21 cellular contexts compared by ENCODE assay signal in genomic region chr3:25548836-25549235, GRCh38.
"Had no signal": no experiment of that assay in that cellular context is flagged by ENCODE, and none has a peak within 500 bp of the region (broad histone marks: within the 10 kb centered on the region; RNA-seq: fewer than 3 reads in every experiment).

No MANE protein-coding gene starts in this region.

- H3K4me1 ChIP-seq: body of pancreas, spleen, stomach, testis, upper lobe of right lung had no signal

- H3K4me3 ChIP-seq: adrenal gland, body of pancreas, spleen, stomach, testis, upper lobe of right lung had no signal

- DNase-seq: activated CD4-positive, alpha-beta memory T cell treated with anti-CD3 and anti-CD28 coated beads for 36 hours; activated CD8-positive, alpha-beta memory T cell treated with anti-CD3 and anti-CD28 coated beads, Interleukin-2, amount 10 ng/mL, durations not matched to agents 7 days and 5 days; activated effector memory CD4-positive, alpha-beta T cell treated with Interleukin-2 at 50 U/mL for 16 hours; activated T-cell treated with anti-CD3 and anti-CD28 coated beads, Interleukin-2, amount 50 U/mL, for 4 hours; adrenal gland; body of pancreas; cortex of kidney; effector CD8-positive, alpha-beta T cell; hypothalamus; mesendoderm; occipital lobe; spleen; stomach; testis; upper lobe of right lung had no signal

- H3K36me3 ChIP-seq: adrenal gland, spleen, stomach, upper lobe of right lung had no signal

- H3K9me3 ChIP-seq: adrenal gland, body of pancreas, spleen, stomach, testis, upper lobe of right lung had no signal

- H3K27ac ChIP-seq: adrenal gland, body of pancreas, spleen, stomach, testis, upper lobe of right lung, VCaP had no signal

- H3K4me1 Mint-ChIP-seq: activated CD8-positive, alpha-beta memory T cell treated with anti-CD3 and anti-CD28 coated beads, Interleukin-2, amount 10 ng/mL, durations not matched to agents 7 days and 5 days; activated naive CD4-positive, alpha-beta T cell treated with anti-CD3 and anti-CD28 coated beads, Interleukin-2, amount 50 U/mL, for 24 hours; central memory CD8-positive, alpha-beta T cell had no signal

- H3K27ac Mint-ChIP-seq: activated CD4-positive, alpha-beta memory T cell treated with anti-CD3 and anti-CD28 coated beads for 36 hours; activated CD8-positive, alpha-beta memory T cell treated with anti-CD3 and anti-CD28 coated beads, Interleukin-2, amount 10 ng/mL, durations not matched to agents 7 days and 5 days; activated naive CD4-positive, alpha-beta T cell treated with anti-CD3 and anti-CD28 coated beads, Interleukin-2, amount 50 U/mL, for 24 hours; natural killer cell treated with Interleukin-12 subunit alpha and Interleukin-12 subunit beta and Interleukin-15 and Interleukin-18, amount 100 ng/mL, for 72 hours had no signal

- H3K9me3 Mint-ChIP-seq: activated CD4-positive, alpha-beta memory T cell treated with anti-CD3 and anti-CD28 coated beads for 36 hours; activated naive CD4-positive, alpha-beta T cell treated with anti-CD3 and anti-CD28 coated beads, Interleukin-2, amount 50 U/mL, for 24 hours; activated T-cell treated with anti-CD3 and anti-CD28 coated beads, Interleukin-2, amount 50 U/mL, for 4 hours; central memory CD8-positive, alpha-beta T cell; natural killer cell treated with Interleukin-12 subunit alpha and Interleukin-12 subunit beta and Interleukin-15 and Interleukin-18, amount 100 ng/mL, for 72 hours had no signal

- H3K27me3 ChIP-seq: adrenal gland, body of pancreas, spleen, stomach, testis, upper lobe of right lung had no signal

- H3K4me3 Mint-ChIP-seq: activated CD4-positive, alpha-beta memory T cell treated with anti-CD3 and anti-CD28 coated beads for 36 hours; activated CD8-positive, alpha-beta memory T cell treated with anti-CD3 and anti-CD28 coated beads, Interleukin-2, amount 10 ng/mL, durations not matched to agents 7 days and 5 days; activated naive CD4-positive, alpha-beta T cell treated with anti-CD3 and anti-CD28 coated beads, Interleukin-2, amount 50 U/mL, for 24 hours; activated T-cell treated with anti-CD3 and anti-CD28 coated beads, Interleukin-2, amount 50 U/mL, for 4 hours; central memory CD8-positive, alpha-beta T cell; natural killer cell treated with Interleukin-12 subunit alpha and Interleukin-12 subunit beta and Interleukin-15 and Interleukin-18, amount 100 ng/mL, for 72 hours had no signal

- ATAC-seq: activated CD8-positive, alpha-beta memory T cell treated with anti-CD3 and anti-CD28 coated beads, Interleukin-2, amount 10 ng/mL, durations not matched to agents 7 days and 5 days; activated T-cell treated with anti-CD3 and anti-CD28 coated beads, Interleukin-2, amount 50 U/mL, for 4 hours; body of pancreas; natural killer cell treated with Interleukin-12 subunit alpha and Interleukin-12 subunit beta and Interleukin-15 and Interleukin-18, amount 100 ng/mL, for 72 hours; sciatic nerve; SK-N-SH treated with all-trans-retinoic acid at 6 μM for 48 hours; upper lobe of right lung had no signal

- H3K27me3 Mint-ChIP-seq: activated CD4-positive, alpha-beta memory T cell treated with anti-CD3 and anti-CD28 coated beads for 36 hours had no signal

- H3K36me3 Mint-ChIP-seq: activated CD4-positive, alpha-beta memory T cell treated with anti-CD3 and anti-CD28 coated beads for 36 hours; activated CD8-positive, alpha-beta memory T cell treated with anti-CD3 and anti-CD28 coated beads, Interleukin-2, amount 10 ng/mL, durations not matched to agents 7 days and 5 days; activated naive CD4-positive, alpha-beta T cell treated with anti-CD3 and anti-CD28 coated beads, Interleukin-2, amount 50 U/mL, for 24 hours; natural killer cell treated with Interleukin-12 subunit alpha and Interleukin-12 subunit beta and Interleukin-15 and Interleukin-18, amount 100 ng/mL, for 72 hours had no signal
